Comparison of ENCODE assay signal across 9 cellular contexts in genomic region chr1:158793604-158794003, GRCh38. TPM values are rescaled to one million over a fixed set of nuclear protein-coding genes. Genes with fewer than 3 reads are reported as not detected.
DNase-seq lines count a peak whose midpoint lies in the region; ATAC-seq, FAIRE-seq and TF ChIP-seq lines count a peak whose summit lies in the region.
"Had no signal": no experiment of that assay in that cellular context is flagged by ENCODE, and none has a peak within 500 bp of the region (broad histone marks: within the 10 kb centered on the region; RNA-seq: fewer than 3 reads in every experiment).

No MANE protein-coding gene starts in this region.

- H3K4me1 Mint-ChIP-seq in effector memory CD8-positive, alpha-beta T cell (ENCODE audit: low read depth in 2 of 2), result peaks cover 0 to 2% of the 10 kb centered on the region in 2 donors

- H3K27me3 ChIP-seq in heart right ventricle, result peaks cover 0 to 10% (median 0%) of the 10 kb centered on the region in 7 donors

- no peaks in the 10 kb centered on the region for H3K36me3 ChIP-seq in heart right ventricle

- intact Hi-C loops in heart right ventricle (cut with DNase I), result no loop called here

- no peaks in the 10 kb centered on the region for H3K27me3 Mint-ChIP-seq in effector memory CD8-positive, alpha-beta T cell

- ATAC-seq in effector memory CD8-positive, alpha-beta T cell (replicated peaks), result peak; percentile 78
- ATAC-seq in heart right ventricle, result no peak
- ATAC-seq: left lobe of liver had no signal

- peaks cover 0 to 2% (median 0%) of the 10 kb centered on the region in 9 donors for H3K4me1 ChIP-seq in heart right ventricle

- H3K27ac ChIP-seq in heart right ventricle, result no peak overlapping the region

- no peaks in the 10 kb centered on the region for H3K9me3 Mint-ChIP-seq in effector memory CD8-positive, alpha-beta T cell

- H3K4me3 ChIP-seq in heart right ventricle, result no peak overlapping the region

- H3K27ac Mint-ChIP-seq in effector memory CD8-positive, alpha-beta T cell, result no peak overlapping the region

- no peak overlapping the region for H3K4me3 Mint-ChIP-seq in effector memory CD8-positive, alpha-beta T cell

- TF ChIP-seq CTCF in D721Med (IDR thresholded peaks at IDR 0.05; ENCODE audit: insufficient read depth, missing control alignments) (no peak), heart right ventricle (IDR thresholded peaks at IDR 0.05) (peak in 2 of 9 donors; percentile 10 to 39)

- WGBS in heart right ventricle, 2 donors, result 71 to 78% methylated on average over 2 of the region's 2 CpGs

- peaks cover 0 to 18% (median 0%) of the 10 kb centered on the region in 11 donors for H3K9me3 ChIP-seq in heart right ventricle

- DNase-seq in activated effector memory CD4-positive, alpha-beta T cell treated with anti-CD3 and anti-CD28 coated beads, Interleukin-2, amount 50 U/mL, for 16 hours, result peak; percentile 74
- DNase-seq in activated effector memory CD4-positive, alpha-beta T cell treated with Interleukin-2 at 50 U/mL for 16 hours, result no peak
- DNase-seq in OCI-M1 (lab: John Stamatoyannopoulos, UW), result peak; percentile 45
- peak; percentile 37 to 53 (median 37) for DNase-seq in effector memory CD8-positive, alpha-beta T cell
- peak; percentile 49 for DNase-seq in stimulated activated CD8-positive, alpha-beta memory T cell treated with anti-CD3 and anti-CD28 coated beads, Interleukin-4, amount 100 ng/mL, for 48 hours
- DNase-seq in ecto neural progenitor cell (ENCODE audit: low spot score), result no peak
- no peak for DNase-seq in D721Med (ENCODE audit: insufficient read length, low spot score)
- no peak for DNase-seq in heart right ventricle

- no peaks in the 10 kb centered on the region for H3K36me3 Mint-ChIP-seq in effector memory CD8-positive, alpha-beta T cell (ENCODE audit: insufficient read depth)

- no peak for FAIRE-seq in D721Med (lab: Jason Lieb, UNC)

RNA-seq across cellular contexts. Expression of gene OR6N2, which starts 12.6 kb away (rescaled TPM):
- total RNA-seq in heart right ventricle, result not detected
- polyA plus RNA-seq in heart right ventricle, result not detected
- total RNA-seq: left lobe of liver had no signal

RNA-seq across cellular contexts. Expression of gene OR6N1, which starts 21.6 kb away (rescaled TPM):
- total RNA-seq in heart right ventricle, result not detected
- not detected for polyA plus RNA-seq in heart right ventricle
- total RNA-seq: left lobe of liver had no signal

RNA-seq across cellular contexts. Expression of gene MNDA, which starts 37.5 kb away (rescaled TPM):
- total RNA-seq in heart right ventricle, result 10 to 100 TPM in 1 of 10 donors, 1 to 10 TPM in 9; 1.9 to 18.9 (median 2.8) TPM
- polyA plus RNA-seq in heart right ventricle, result 1 to 10 TPM; 1.0 to 1.2 TPM

RNA-seq across cellular contexts. Expression of gene OR6K6, which starts 39.1 kb away (rescaled TPM):
- not detected for total RNA-seq in heart right ventricle
- not detected for polyA plus RNA-seq in heart right ventricle
- total RNA-seq: left lobe of liver had no signal

Comparison
In these comparisons a context has a peak if more than half of its experiments do, and no peak if none do; other contexts are left out.
1. DNase-seq: peak in activated effector memory CD4-positive, alpha-beta T cell treated with anti-CD3 and anti-CD28 coated beads, Interleukin-2, amount 50 U/mL, for 16 hours (single experiment), OCI-M1 (single experiment), effector memory CD8-positive, alpha-beta T cell (3 of 3) and stimulated activated CD8-positive, alpha-beta memory T cell treated with anti-CD3 and anti-CD28 coated beads, Interleukin-4, amount 100 ng/mL, for 48 hours (single experiment); none in activated effector memory CD4-positive, alpha-beta T cell treated with Interleukin-2 at 50 U/mL for 16 hours (single experiment), ecto neural progenitor cell (single experiment), D721Med (single experiment) and heart right ventricle (0 of 2).